ENCODE assay signal across 8 cellular contexts in the genomic region with DNA sequence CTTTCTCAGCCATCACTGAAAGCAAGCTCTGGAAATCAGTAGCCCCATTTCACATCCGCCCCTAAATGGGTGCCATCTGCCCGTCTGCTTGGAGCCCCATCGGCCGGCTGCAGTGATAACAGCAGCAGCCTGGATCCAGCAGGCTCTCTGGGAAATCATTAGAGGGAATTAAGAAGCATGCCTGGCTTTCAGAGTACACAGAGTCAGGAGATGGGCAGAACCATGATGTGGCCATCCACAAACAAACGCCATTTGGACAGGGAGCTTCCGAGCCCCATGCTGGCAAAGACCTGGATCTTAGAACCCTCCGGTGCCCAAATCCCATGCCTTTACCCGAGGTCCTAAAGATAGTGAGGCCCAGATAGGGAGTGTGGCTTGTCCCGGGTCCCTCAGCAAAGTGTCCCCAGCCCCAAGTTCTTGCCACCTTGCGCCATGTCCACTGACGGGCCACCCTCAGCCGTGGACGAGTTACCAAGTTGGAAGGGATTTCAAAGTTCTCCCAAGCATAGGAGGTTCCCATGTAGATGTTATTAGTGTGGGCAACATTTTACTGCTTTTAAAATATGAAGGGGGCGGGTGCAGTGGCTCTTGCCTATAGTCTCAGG. TPM values are rescaled to one million over a fixed set of nuclear protein-coding genes. Genes with fewer than 3 reads are reported as not detected.
DNase-seq lines count a peak whose midpoint lies in the region; ATAC-seq, FAIRE-seq and TF ChIP-seq lines count a peak whose summit lies in the region.

No MANE protein-coding gene starts in this region.

- DNase-seq in HCT116 (ENCODE audit: low read depth, low spot score) (no peak), left ventricle myocardium superior (no peak), OCI-M1 (lab: John Stamatoyannopoulos, UW) (no peak), GOT3 (lab: John Stamatoyannopoulos, UW) (no peak), small intestine (no peak)

- CTCF ChIA-PET in HCT116 (lab: Charles Lee), result no interaction called here

- H3K36me3 ChIP-seq in HCT116 (ENCODE audit: control insufficient read depth in 1 of 2, insufficient read depth in 2 of 2, low read length in 2 of 2) (no peaks in the 10 kb centered on the region), small intestine (ENCODE audit: control insufficient read depth in 2 of 2, insufficient read depth in 2 of 2, low read length in 2 of 2) (no peaks in the 10 kb centered on the region)

- H3K27me3 ChIP-seq in HCT116 (ENCODE audit: insufficient read depth, low read length) (no peaks in the 10 kb centered on the region), small intestine (ENCODE audit: control insufficient read depth in 2 of 2, insufficient read depth in 2 of 2, low read length in 2 of 2) (no peaks in the 10 kb centered on the region)

- peaks cover 39% of the 10 kb centered on the region for H3K79me2 ChIP-seq in HCT116 (ENCODE audit: insufficient read depth, low read length)

- H3K4me3 ChIP-seq in HCT116 (replicated peaks in 1 of 2; ENCODE audit: low read depth in 1 of 2, low read length in 2 of 2) (peak overlapping the region; percentile 63 to 83), skin epidermis (peak overlapping the region; percentile 66 to 93 (median 80)), small intestine (ENCODE audit: low read depth in 1 of 2, low read length in 2 of 2) (peak overlapping the region in 1 of 2 donors; percentile 97)

- TF ChIP-seq CTCF in HCT116 (IDR thresholded peaks at IDR 0.05 in 2 of 3, conservative IDR thresholded peaks at IDR 0.05 in 1 of 3; ENCODE audit: borderline replicate concordance in 1 of 3, insufficient read depth in 1 of 3, low read depth in 2 of 3, low read length in 2 of 3) (no peak), VCaP (conservative IDR thresholded peaks at IDR 0.05) (no peak)

- intact Hi-C loops in HCT116 (cut with micrococcal nuclease), result no loop called here
- intact Hi-C loops in left ventricle myocardium superior (cut with micrococcal nuclease), result no loop called here

- RAD21 ChIA-PET in HCT116 (lab: Charles Lee; ENCODE audit: low non-redundant PET in 1 of 2, low total read pairs in 2 of 2, uncharacterized antibody in 2 of 2, unreplicated experiment in 2 of 2), result interaction anchor here in 1 of 2 experiments (0.7 kb wide), 1 partner anchor 69 kb away, joined by 3 read pairs; no protein-coding TSS in a partner anchor

- WGBS in small intestine, 3 donors, result 58 to 76% (median 71%) methylated on average over 14 of the region's 14 CpGs

- peaks cover 13 to 28% of the 10 kb centered on the region in 2 experiments for H3K4me1 ChIP-seq in HCT116 (ENCODE audit: control insufficient read depth in 1 of 2, insufficient read depth in 2 of 2, low read length in 2 of 2)
- peaks cover 0 to 8% of the 10 kb centered on the region in 2 donors for H3K4me1 ChIP-seq in small intestine (ENCODE audit: control insufficient read depth in 2 of 2, insufficient read depth in 1 of 2, low read depth in 1 of 2, low read length in 1 of 2)

- H3K9me3 ChIP-seq in HCT116 (ENCODE audit: control insufficient read depth in 1 of 2, insufficient read depth in 1 of 2, low read depth in 1 of 2, low read length in 2 of 2) (no peaks in the 10 kb centered on the region), small intestine (ENCODE audit: control insufficient read depth, low read depth) (no peaks in the 10 kb centered on the region)

- H2AFZ ChIP-seq in HCT116 (ENCODE audit: low read depth, low read length, poor library complexity, severe bottlenecking), result peak overlapping the region; percentile 45

- peak overlapping the region; percentile 73 for H3K9ac ChIP-seq in HCT116 (ENCODE audit: low read length)

- TSS peak; percentile 84 for BruUV-seq in HCT116 (replicated peaks; lab: Mats Ljungman, UMichigan)

- no peak for TF ChIP-seq RAD21 in HCT116 (IDR thresholded peaks at IDR 0.05; ENCODE audit: low read depth)

- TF ChIP-seq POLR2A in HCT116 (IDR thresholded peaks at IDR 0.05; ENCODE audit: borderline replicate concordance, extremely low read depth, insufficient read depth, insufficient read length), result no peak

- peak overlapping the region; percentile 70 for H3K27ac ChIP-seq in HCT116 (ENCODE audit: low read depth, low read length)
- H3K27ac ChIP-seq in VCaP, result peak overlapping the region; percentile 80; the same call in 1 of the 2 replicates
- peak overlapping the region in 19 of 21 experiments; percentile 76 to 99 (median 95) for H3K27ac ChIP-seq in skin epidermis
- H3K27ac ChIP-seq in small intestine (ENCODE audit: low read depth in 1 of 2, low read length in 1 of 2), result peak overlapping the region in 1 of 2 donors; percentile 86

- ATAC-seq in HCT116, result no peak
- peak; percentile 1 for ATAC-seq in left ventricle myocardium superior
- no peak for ATAC-seq in GM21526 (IDR thresholded peaks at IDR 0.05; ENCODE audit: low FRiP score, unreplicated experiment)

- no peaks in the 10 kb centered on the region for H3K9me2 ChIP-seq in HCT116 (ENCODE audit: insufficient read depth)

- H4K20me1 ChIP-seq in HCT116 (ENCODE audit: insufficient read depth), result no peaks in the 10 kb centered on the region

- POLR2A ChIA-PET in HCT116 (lab: Charles Lee), result interaction anchor here (1.7 kb wide), 1 partner anchor 10 kb away, joined by 9 read pairs; no protein-coding TSS in a partner anchor

- FAIRE-seq in small intestine (lab: Jason Lieb, UNC), result no peak

- peak overlapping the region; percentile 98 for H3K4me2 ChIP-seq in HCT116 (ENCODE audit: low read length)

TF ChIP-seq in HCT116, 20 proteins besides CTCF, POLR2A, EP300 and RAD21:
- no peak for TF ChIP-seq ZNF274 (IDR thresholded peaks at IDR 0.05; ENCODE audit: low read depth, low read length)
- no peak for TF ChIP-seq EZH2 (IDR thresholded peaks at IDR 0.05)
- no peak for TF ChIP-seq SRF (IDR thresholded peaks at IDR 0.05; ENCODE audit: low read depth)
- TF ChIP-seq, protein P1, sequence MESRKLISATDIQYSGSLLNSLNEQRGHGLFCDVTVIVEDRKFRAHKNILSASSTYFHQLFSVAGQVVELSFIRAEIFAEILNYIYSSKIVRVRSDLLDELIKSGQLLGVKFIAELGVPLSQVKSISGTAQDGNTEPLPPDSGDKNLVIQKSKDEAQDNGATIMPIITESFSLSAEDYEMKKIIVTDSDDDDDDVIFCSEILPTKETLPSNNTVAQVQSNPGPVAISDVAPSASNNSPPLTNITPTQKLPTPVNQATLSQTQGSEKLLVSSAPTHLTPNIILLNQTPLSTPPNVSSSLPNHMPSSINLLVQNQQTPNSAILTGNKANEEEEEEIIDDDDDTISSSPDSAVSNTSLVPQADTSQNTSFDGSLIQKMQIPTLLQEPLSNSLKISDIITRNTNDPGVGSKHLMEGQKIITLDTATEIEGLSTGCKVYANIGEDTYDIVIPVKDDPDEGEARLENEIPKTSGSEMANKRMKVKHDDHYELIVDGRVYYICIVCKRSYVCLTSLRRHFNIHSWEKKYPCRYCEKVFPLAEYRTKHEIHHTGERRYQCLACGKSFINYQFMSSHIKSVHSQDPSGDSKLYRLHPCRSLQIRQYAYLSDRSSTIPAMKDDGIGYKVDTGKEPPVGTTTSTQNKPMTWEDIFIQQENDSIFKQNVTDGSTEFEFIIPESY (IDR thresholded peaks at IDR 0.05; ENCODE audit: extremely low read depth, insufficient replicate concordance, low read length), result no peak
- no peak for TF ChIP-seq SIN3A (IDR thresholded peaks at IDR 0.05; ENCODE audit: low read depth)
- TF ChIP-seq, protein P2, sequence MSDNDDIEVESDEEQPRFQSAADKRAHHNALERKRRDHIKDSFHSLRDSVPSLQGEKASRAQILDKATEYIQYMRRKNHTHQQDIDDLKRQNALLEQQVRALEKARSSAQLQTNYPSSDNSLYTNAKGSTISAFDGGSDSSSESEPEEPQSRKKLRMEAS (IDR thresholded peaks at IDR 0.05), result no peak
- TF ChIP-seq CEBPB (IDR thresholded peaks at IDR 0.05; ENCODE audit: low read depth), result no peak
- TF ChIP-seq ZFX (IDR thresholded peaks at IDR 0.05), result no peak
- TF ChIP-seq EGR1 (IDR thresholded peaks at IDR 0.05; ENCODE audit: low read depth), result no peak
- TF ChIP-seq CBX3 (IDR thresholded peaks at IDR 0.05; ENCODE audit: low read depth), result no peak
- TF ChIP-seq EZH2phosphoT487 (IDR thresholded peaks at IDR 0.05; ENCODE audit: borderline replicate concordance), result no peak
- TF ChIP-seq, protein P3, sequence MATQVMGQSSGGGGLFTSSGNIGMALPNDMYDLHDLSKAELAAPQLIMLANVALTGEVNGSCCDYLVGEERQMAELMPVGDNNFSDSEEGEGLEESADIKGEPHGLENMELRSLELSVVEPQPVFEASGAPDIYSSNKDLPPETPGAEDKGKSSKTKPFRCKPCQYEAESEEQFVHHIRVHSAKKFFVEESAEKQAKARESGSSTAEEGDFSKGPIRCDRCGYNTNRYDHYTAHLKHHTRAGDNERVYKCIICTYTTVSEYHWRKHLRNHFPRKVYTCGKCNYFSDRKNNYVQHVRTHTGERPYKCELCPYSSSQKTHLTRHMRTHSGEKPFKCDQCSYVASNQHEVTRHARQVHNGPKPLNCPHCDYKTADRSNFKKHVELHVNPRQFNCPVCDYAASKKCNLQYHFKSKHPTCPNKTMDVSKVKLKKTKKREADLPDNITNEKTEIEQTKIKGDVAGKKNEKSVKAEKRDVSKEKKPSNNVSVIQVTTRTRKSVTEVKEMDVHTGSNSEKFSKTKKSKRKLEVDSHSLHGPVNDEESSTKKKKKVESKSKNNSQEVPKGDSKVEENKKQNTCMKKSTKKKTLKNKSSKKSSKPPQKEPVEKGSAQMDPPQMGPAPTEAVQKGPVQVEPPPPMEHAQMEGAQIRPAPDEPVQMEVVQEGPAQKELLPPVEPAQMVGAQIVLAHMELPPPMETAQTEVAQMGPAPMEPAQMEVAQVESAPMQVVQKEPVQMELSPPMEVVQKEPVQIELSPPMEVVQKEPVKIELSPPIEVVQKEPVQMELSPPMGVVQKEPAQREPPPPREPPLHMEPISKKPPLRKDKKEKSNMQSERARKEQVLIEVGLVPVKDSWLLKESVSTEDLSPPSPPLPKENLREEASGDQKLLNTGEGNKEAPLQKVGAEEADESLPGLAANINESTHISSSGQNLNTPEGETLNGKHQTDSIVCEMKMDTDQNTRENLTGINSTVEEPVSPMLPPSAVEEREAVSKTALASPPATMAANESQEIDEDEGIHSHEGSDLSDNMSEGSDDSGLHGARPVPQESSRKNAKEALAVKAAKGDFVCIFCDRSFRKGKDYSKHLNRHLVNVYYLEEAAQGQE (IDR thresholded peaks at IDR 0.05; ENCODE audit: low read depth), result no peak
- TF ChIP-seq SP1 (IDR thresholded peaks at IDR 0.05; ENCODE audit: low read depth), result no peak
- TF ChIP-seq JUND (IDR thresholded peaks at IDR 0.05), result no peak
- TF ChIP-seq FOSL1 (IDR thresholded peaks at IDR 0.05; ENCODE audit: low read depth), result no peak
- TF ChIP-seq TCF7L2 (IDR thresholded peaks at IDR 0.05; ENCODE audit: borderline replicate concordance, extremely low read depth, insufficient read depth, insufficient read length), result no peak
- TF ChIP-seq ELF1 (IDR thresholded peaks at IDR 0.05; ENCODE audit: borderline replicate concordance, low read depth), result no peak
- TF ChIP-seq YY1 (IDR thresholded peaks at IDR 0.05; ENCODE audit: extremely low read depth, insufficient replicate concordance, low read depth, low read length), result no peak

RNA-seq across cellular contexts. Expression of a gene that starts 1.0 kb away (rescaled TPM):
- total RNA-seq in HCT116 (2021; ENCODE audit: unreplicated experiment), result 84.2 TPM
- 86.6 and 106 TPM in 2 replicates for polyA plus RNA-seq in HCT116 (2012)
- total RNA-seq in left ventricle myocardium superior, result 70.8 TPM
- polyA plus RNA-seq in small intestine, result 100 to 1,000 TPM in 1 of 3 donors, 10 to 100 TPM in 2; 44.7 to 112 (median 47.8) TPM
